1 cellular context compared by ENCODE assay signal in the genomic region with DNA sequence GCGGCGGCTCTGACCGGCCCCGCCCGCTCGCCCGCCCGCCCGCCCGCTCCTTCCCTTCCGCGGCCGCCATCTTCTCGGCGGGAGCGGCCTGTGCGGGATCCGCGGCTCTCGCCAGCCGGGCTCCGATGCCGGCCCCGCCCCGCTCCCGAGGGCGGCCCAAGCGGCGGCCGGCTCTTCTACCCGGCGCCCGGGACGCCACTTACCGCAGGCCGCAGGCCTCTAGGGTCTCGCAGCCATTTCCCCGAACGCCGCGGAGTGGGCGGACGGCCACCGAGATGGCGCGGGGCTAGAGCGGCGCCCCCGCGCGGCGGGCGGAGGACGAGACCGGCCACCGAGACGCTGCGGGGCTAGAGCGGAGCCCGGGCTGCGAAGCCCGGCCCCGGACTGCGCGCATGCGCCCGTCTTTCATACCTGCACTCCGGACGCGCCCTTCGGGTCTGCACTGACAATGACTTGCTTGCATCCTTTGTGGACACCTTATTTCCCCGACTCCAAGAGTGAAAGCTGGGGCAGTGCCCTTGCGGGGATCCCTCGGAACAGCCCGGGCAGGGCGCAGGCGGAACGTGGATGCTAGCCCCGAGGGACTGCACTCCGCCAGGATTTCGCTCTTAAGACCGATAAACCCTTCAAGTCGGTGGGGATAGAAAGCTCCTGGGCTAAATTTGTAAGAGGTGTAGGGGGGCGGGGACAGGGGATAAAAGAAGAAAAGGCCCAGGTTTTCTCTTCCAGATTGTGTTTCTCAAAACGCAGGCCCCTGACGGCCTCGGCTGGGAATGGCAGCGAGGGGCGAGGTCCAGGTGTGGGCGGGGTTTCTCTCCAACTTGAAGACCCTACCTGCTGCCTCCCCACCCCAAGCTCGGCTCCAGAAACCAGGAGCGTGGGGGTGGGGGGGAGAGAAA.
A peak's percentile ranks its signal among the peaks of the same experiment; 100 is the strongest.
TF ChIP-seq lines count a peak whose summit lies in the region.

TSS of gene DIDO1 (minus strand) at position 277 of the 899 bp plus-strand sequence.

TF ChIP-seq in HepG2, 621 proteins besides CTCF, POLR2A, EP300 and RAD21 (continued from another document and continues in another):
- TF ChIP-seq ZBED4 (CRISPR knock-in tag; IDR thresholded peaks at IDR 0.05; ENCODE audit: borderline replicate concordance) (peak; percentile 21; the same call in 1 of the 2 replicates), NFE2L2 (IDR thresholded peaks at IDR 0.05; ENCODE audit: low read length) (no peak), STAG1 (CRISPR knock-in tag; IDR thresholded peaks at IDR 0.05) (peak; percentile 62), SRF (IDR thresholded peaks at IDR 0.05; ENCODE audit: low read depth, low read length) (no peak), BHLHE40 (IDR thresholded peaks at IDR 0.05; ENCODE audit: low read length) (no peak), ZNF432 (CRISPR knock-in tag; IDR thresholded peaks at IDR 0.05; ENCODE audit: borderline replicate concordance) (no peak), ZNF569 (CRISPR knock-in tag; IDR thresholded peaks at IDR 0.05; ENCODE audit: borderline replicate concordance) (no peak), ZNF740 (CRISPR knock-in tag; IDR thresholded peaks at IDR 0.05) (no peak; the same call in 1 of the 2 replicates), SP2 (CRISPR knock-in tag; IDR thresholded peaks at IDR 0.05) (peak; percentile 39; the same call in 1 of the 2 replicates), RBFOX2 (IDR thresholded peaks at IDR 0.05; ENCODE audit: low read depth, low read length) (peak; percentile 98), NFYC (CRISPR knock-in tag; IDR thresholded peaks at IDR 0.05) (0 out of 2 replicates have a peak, but pooled peaks have one; percentile 27), ZNF770 (CRISPR knock-in tag; IDR thresholded peaks at IDR 0.05) (peak; percentile 39; the same call in 1 of the 2 replicates), TERF1 (CRISPR knock-in tag; IDR thresholded peaks at IDR 0.05) (peak; percentile 54; the same call in 1 of the 2 replicates), ZFP82 (CRISPR knock-in tag; IDR thresholded peaks at IDR 0.05; ENCODE audit: borderline replicate concordance) (peak; percentile 45; the same call in 1 of the 2 replicates), ZNF513 (CRISPR knock-in tag; conservative IDR thresholded peaks at IDR 0.05) (0 out of 2 replicates have a peak, but pooled peaks have one; percentile 52), HOXA3 (CRISPR knock-in tag; IDR thresholded peaks at IDR 0.05) (peak; percentile 97), ZNF3 (CRISPR knock-in tag; IDR thresholded peaks at IDR 0.05) (no peak), ZFP41 (CRISPR knock-in tag; IDR thresholded peaks at IDR 0.05; ENCODE audit: borderline replicate concordance) (peak; percentile 51; the same call in 1 of the 2 replicates), FOXK1 (CRISPR knock-in tag; IDR thresholded peaks at IDR 0.05; ENCODE audit: borderline replicate concordance, low read depth) (peak; percentile 43; the same call in 1 of the 2 replicates), ZMAT3 (CRISPR knock-in tag; conservative IDR thresholded peaks at IDR 0.05) (peak; percentile 20; the same call in 1 of the 2 replicates), ZNF282 (IDR thresholded peaks at IDR 0.05; ENCODE audit: partially characterized antibody) (no peak), ZC3H4 (CRISPR knock-in tag; IDR thresholded peaks at IDR 0.05; ENCODE audit: borderline replicate concordance) (no peak), JDP2 (CRISPR knock-in tag; IDR thresholded peaks at IDR 0.05; ENCODE audit: borderline replicate concordance) (no peak), ZNF563 (CRISPR knock-in tag; IDR thresholded peaks at IDR 0.05) (peak; percentile 93), YEATS2 (CRISPR knock-in tag; IDR thresholded peaks at IDR 0.05; ENCODE audit: borderline replicate concordance) (no peak), ZNF883 (CRISPR knock-in tag; IDR thresholded peaks at IDR 0.05; ENCODE audit: not compliant biosample characterization) (no peak), ZNF589 (CRISPR knock-in tag; conservative IDR thresholded peaks at IDR 0.05) (no peak; the same call in 1 of the 2 replicates), ZNF567 (CRISPR knock-in tag; IDR thresholded peaks at IDR 0.05; ENCODE audit: borderline replicate concordance) (0 out of 2 replicates have a peak, but pooled peaks have one; percentile 65), MEIS1 (CRISPR knock-in tag; IDR thresholded peaks at IDR 0.05; ENCODE audit: borderline replicate concordance) (0 out of 2 replicates have a peak, but pooled peaks have one; percentile 6), DMAP1 (CRISPR knock-in tag; IDR thresholded peaks at IDR 0.05) (peak; percentile 82; the same call in 1 of the 2 replicates), GPN1 (CRISPR knock-in tag; IDR thresholded peaks at IDR 0.05; ENCODE audit: borderline replicate concordance) (no peak), ADNP (CRISPR knock-in tag; IDR thresholded peaks at IDR 0.05) (0 out of 2 replicates have a peak, but pooled peaks have one; percentile 25), PHF8 (CRISPR knock-in tag; IDR thresholded peaks at IDR 0.05) (peak; percentile 83), SMAD1 (CRISPR knock-in tag; IDR thresholded peaks at IDR 0.05; ENCODE audit: borderline replicate concordance, low read depth) (peak; percentile 86; the same call in 1 of the 2 replicates), MZF1 (CRISPR knock-in tag; IDR thresholded peaks at IDR 0.05; ENCODE audit: borderline replicate concordance) (no peak), MIER3 (CRISPR knock-in tag; IDR thresholded peaks at IDR 0.05; ENCODE audit: borderline replicate concordance) (peak; percentile 17; the same call in 1 of the 2 replicates), ZNF672 (CRISPR knock-in tag; IDR thresholded peaks at IDR 0.05) (no peak), HMG20A (CRISPR knock-in tag; IDR thresholded peaks at IDR 0.05; ENCODE audit: borderline replicate concordance) (no peak)
- TF ChIP-seq, protein P1, sequence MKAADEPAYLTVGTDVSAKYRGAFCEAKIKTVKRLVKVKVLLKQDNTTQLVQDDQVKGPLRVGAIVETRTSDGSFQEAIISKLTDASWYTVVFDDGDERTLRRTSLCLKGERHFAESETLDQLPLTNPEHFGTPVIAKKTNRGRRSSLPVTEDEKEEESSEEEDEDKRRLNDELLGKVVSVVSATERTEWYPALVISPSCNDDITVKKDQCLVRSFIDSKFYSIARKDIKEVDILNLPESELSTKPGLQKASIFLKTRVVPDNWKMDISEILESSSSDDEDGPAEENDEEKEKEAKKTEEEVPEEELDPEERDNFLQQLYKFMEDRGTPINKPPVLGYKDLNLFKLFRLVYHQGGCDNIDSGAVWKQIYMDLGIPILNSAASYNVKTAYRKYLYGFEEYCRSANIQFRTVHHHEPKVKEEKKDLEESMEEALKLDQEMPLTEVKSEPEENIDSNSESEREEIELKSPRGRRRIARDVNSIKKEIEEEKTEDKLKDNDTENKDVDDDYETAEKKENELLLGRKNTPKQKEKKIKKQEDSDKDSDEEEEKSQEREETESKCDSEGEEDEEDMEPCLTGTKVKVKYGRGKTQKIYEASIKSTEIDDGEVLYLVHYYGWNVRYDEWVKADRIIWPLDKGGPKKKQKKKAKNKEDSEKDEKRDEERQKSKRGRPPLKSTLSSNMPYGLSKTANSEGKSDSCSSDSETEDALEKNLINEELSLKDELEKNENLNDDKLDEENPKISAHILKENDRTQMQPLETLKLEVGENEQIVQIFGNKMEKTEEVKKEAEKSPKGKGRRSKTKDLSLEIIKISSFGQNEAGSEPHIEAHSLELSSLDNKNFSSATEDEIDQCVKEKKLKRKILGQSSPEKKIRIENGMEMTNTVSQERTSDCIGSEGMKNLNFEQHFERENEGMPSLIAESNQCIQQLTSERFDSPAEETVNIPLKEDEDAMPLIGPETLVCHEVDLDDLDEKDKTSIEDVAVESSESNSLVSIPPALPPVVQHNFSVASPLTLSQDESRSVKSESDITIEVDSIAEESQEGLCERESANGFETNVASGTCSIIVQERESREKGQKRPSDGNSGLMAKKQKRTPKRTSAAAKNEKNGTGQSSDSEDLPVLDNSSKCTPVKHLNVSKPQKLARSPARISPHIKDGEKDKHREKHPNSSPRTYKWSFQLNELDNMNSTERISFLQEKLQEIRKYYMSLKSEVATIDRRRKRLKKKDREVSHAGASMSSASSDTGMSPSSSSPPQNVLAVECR (CRISPR knock-in tag; IDR thresholded peaks at IDR 0.05; ENCODE audit: borderline replicate concordance): peak; percentile 83
- TF ChIP-seq, protein P2, sequence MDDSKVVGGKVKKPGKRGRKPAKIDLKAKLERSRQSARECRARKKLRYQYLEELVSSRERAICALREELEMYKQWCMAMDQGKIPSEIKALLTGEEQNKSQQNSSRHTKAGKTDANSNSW (CRISPR knock-in tag; IDR thresholded peaks at IDR 0.05; ENCODE audit: borderline replicate concordance): no peak
- TF ChIP-seq, protein P3, sequence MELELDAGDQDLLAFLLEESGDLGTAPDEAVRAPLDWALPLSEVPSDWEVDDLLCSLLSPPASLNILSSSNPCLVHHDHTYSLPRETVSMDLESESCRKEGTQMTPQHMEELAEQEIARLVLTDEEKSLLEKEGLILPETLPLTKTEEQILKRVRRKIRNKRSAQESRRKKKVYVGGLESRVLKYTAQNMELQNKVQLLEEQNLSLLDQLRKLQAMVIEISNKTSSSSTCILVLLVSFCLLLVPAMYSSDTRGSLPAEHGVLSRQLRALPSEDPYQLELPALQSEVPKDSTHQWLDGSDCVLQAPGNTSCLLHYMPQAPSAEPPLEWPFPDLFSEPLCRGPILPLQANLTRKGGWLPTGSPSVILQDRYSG (CRISPR knock-in tag; IDR thresholded peaks at IDR 0.05): peak; percentile 95; the same call in 1 of the 2 replicates
- TF ChIP-seq, protein P4, sequence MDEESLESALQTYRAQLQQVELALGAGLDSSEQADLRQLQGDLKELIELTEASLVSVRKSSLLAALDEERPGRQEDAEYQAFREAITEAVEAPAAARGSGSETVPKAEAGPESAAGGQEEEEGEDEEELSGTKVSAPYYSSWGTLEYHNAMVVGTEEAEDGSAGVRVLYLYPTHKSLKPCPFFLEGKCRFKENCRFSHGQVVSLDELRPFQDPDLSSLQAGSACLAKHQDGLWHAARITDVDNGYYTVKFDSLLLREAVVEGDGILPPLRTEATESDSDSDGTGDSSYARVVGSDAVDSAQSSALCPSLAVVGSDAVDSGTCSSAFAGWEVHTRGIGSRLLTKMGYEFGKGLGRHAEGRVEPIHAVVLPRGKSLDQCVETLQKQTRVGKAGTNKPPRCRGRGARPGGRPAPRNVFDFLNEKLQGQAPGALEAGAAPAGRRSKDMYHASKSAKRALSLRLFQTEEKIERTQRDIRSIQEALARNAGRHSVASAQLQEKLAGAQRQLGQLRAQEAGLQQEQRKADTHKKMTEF (CRISPR knock-in tag; IDR thresholded peaks at IDR 0.05): peak; percentile 92
